ENCODE assay signal across 23 cellular contexts in genomic region chr5:173538654-173539053, GRCh38.
DNase-seq lines count a peak whose midpoint lies in the region; ATAC-seq and TF ChIP-seq lines count a peak whose summit lies in the region.
"Had no signal": no experiment of that assay in that cellular context is flagged by ENCODE, and none has a peak within 500 bp of the region (broad histone marks: within the 10 kb centered on the region; RNA-seq: fewer than 3 reads in every experiment).

No MANE protein-coding gene starts in this region.

- 100% methylated on average over 1 of the region's 1 CpG for WGBS in mesenchymal stem cell

- H3K79me2 ChIP-seq in MM.1S (ENCODE audit: low read length): no peaks in the 10 kb centered on the region

- H3K9ac ChIP-seq in MM.1S (ENCODE audit: low read length) (no peak overlapping the region), mesenchymal stem cell (ENCODE audit: low read length) (no peak overlapping the region)
- H3K9ac ChIP-seq: BLaER1, GM23248, KMS-11, SK-N-SH had no signal

- no peak overlapping the region for H3K4me3 ChIP-seq in right atrium auricular region
- H3K4me3 ChIP-seq in MM.1S (ENCODE audit: low read length): no peak overlapping the region
- no peak overlapping the region for H3K4me3 ChIP-seq in mesenchymal stem cell (ENCODE audit: insufficient read depth in 1 of 2, low read depth in 1 of 2, low read length in 2 of 2)
- no peak overlapping the region for H3K4me3 ChIP-seq in breast epithelium
- H3K4me3 ChIP-seq: BLaER1, GM23248, HAP-1 had no signal

- H3K79me1 ChIP-seq in mesenchymal stem cell (replicated peaks; ENCODE audit: low read length, poor library complexity, severe bottlenecking): no peaks in the 10 kb centered on the region

- no peaks in the 10 kb centered on the region for H3K9me3 ChIP-seq in right atrium auricular region
- no peaks in the 10 kb centered on the region for H3K9me3 ChIP-seq in MM.1S (replicated peaks; ENCODE audit: insufficient read depth, low read length)
- no peaks in the 10 kb centered on the region for H3K9me3 ChIP-seq in mesenchymal stem cell (ENCODE audit: control insufficient read depth, low read length)
- H3K9me3 ChIP-seq in breast epithelium: no peaks in the 10 kb centered on the region
- H3K9me3 ChIP-seq: BLaER1, HAP-1, SK-N-SH had no signal

- no peak for DNase-seq in right atrium auricular region (ENCODE audit: low spot score)
- DNase-seq in left ventricle myocardium superior: no peak
- DNase-seq in MM.1S: peak; percentile 27
- no peak for DNase-seq in mesenchymal stem cell
- no peak for DNase-seq in breast epithelium (ENCODE audit: low spot score in 2 of 2)
- DNase-seq in GM03348 (ENCODE audit: low spot score): no peak
- DNase-seq: Calu3; CD4-positive, alpha-beta memory T cell; DMS53; EL; GM23248; NCI-H1417; NCI-H187; NCI-H2107; NCI-H510A; NCI-H82; SHP77 treated with DMSO at 0.1 percent for 48 hours; SK-N-SH had no signal

- H2BK12ac ChIP-seq in mesenchymal stem cell (ENCODE audit: low read length in 2 of 2): no peak overlapping the region

- H3F3A ChIP-seq in MM.1S (ENCODE audit: insufficient read depth, low read length): no peaks in the 10 kb centered on the region

- H2BK15ac ChIP-seq in mesenchymal stem cell (ENCODE audit: low read depth, poor library complexity, severe bottlenecking): no peak overlapping the region

- H4K8ac ChIP-seq in mesenchymal stem cell (ENCODE audit: low read length): no peak overlapping the region

- H3K18ac ChIP-seq in mesenchymal stem cell (ENCODE audit: low read depth in 1 of 2, low read length in 2 of 2): no peak overlapping the region

- no peak overlapping the region for H3K4ac ChIP-seq in mesenchymal stem cell (ENCODE audit: low read depth in 1 of 2, low read length in 2 of 2)

- H2AFZ ChIP-seq in MM.1S (ENCODE audit: low read length) (no peak overlapping the region), mesenchymal stem cell (ENCODE audit: low read depth, low read length) (no peak overlapping the region)
- H2AFZ ChIP-seq: GM23248 had no signal

- H2BK5ac ChIP-seq in mesenchymal stem cell (ENCODE audit: low read depth, low read length, poor library complexity, severe bottlenecking): no peak overlapping the region

- H3K14ac ChIP-seq in mesenchymal stem cell (ENCODE audit: low read length in 2 of 2): no peak overlapping the region

- no peaks in the 10 kb centered on the region for H3K9me2 ChIP-seq in MM.1S (replicated peaks; ENCODE audit: insufficient read depth, low read length)
- H3K9me2 ChIP-seq: SK-N-SH had no signal

- peak overlapping the region; percentile 52 to 82 for H3K27ac ChIP-seq in right atrium auricular region
- peak overlapping the region; percentile 15; the same call in 1 of the 2 replicates for H3K27ac ChIP-seq in MM.1S (ENCODE audit: low read length)
- no peak overlapping the region for H3K27ac ChIP-seq in mesenchymal stem cell (ENCODE audit: low read length, poor library complexity, severe bottlenecking)
- H3K27ac ChIP-seq in breast epithelium: no peak overlapping the region
- H3K27ac ChIP-seq: BLaER1, GM23248, KMS-11 had no signal

- no peak overlapping the region for H4K91ac ChIP-seq in mesenchymal stem cell (ENCODE audit: low read length)

- no peak for TF ChIP-seq POLR2A in breast epithelium (IDR thresholded peaks at IDR 0.05)

- intact Hi-C loops in left ventricle myocardium superior (cut with micrococcal nuclease): no loop called here
- intact Hi-C loops in breast epithelium (cut with DNase I; ENCODE audit: low total_unique reads): loop anchor here (10.0 kb wide), 1 partner anchor 1954 kb away; no protein-coding TSS in a partner anchor

- no peak overlapping the region for H2BK120ac ChIP-seq in mesenchymal stem cell (ENCODE audit: low read depth, low read length)

- H3K4me1 ChIP-seq in right atrium auricular region (peaks cover 0 to 9% of the 10 kb centered on the region in 2 donors), MM.1S (ENCODE audit: low read length) (peaks cover 26% of the 10 kb centered on the region), mesenchymal stem cell (ENCODE audit: control insufficient read depth, insufficient read depth, low read depth, low read length) (peaks cover 2% of the 10 kb centered on the region), breast epithelium (no peaks in the 10 kb centered on the region)
- H3K4me1 ChIP-seq: BLaER1, HAP-1 had no signal

- TF ChIP-seq CTCF in right atrium auricular region (IDR thresholded peaks at IDR 0.05): no peak
- no peak for TF ChIP-seq CTCF in MM.1S (IDR thresholded peaks at IDR 0.05; ENCODE audit: low read length)
- TF ChIP-seq CTCF in breast epithelium (IDR thresholded peaks at IDR 0.05): no peak

- H3K27me3 ChIP-seq in right atrium auricular region (no peaks in the 10 kb centered on the region), MM.1S (replicated peaks; ENCODE audit: insufficient read depth, low read length) (no peaks in the 10 kb centered on the region), mesenchymal stem cell (ENCODE audit: control insufficient read depth in 1 of 2, insufficient read depth in 1 of 2, low read length in 2 of 2) (peaks cover 0 to 5% of the 10 kb centered on the region in 2 experiments), breast epithelium (no peaks in the 10 kb centered on the region)
- H3K27me3 ChIP-seq: BLaER1 had no signal

- H3K23ac ChIP-seq in mesenchymal stem cell (ENCODE audit: low read length in 2 of 2): no peak overlapping the region

- H3K36me3 ChIP-seq in right atrium auricular region (no peaks in the 10 kb centered on the region), MM.1S (replicated peaks; ENCODE audit: insufficient read depth, low read length) (no peaks in the 10 kb centered on the region), mesenchymal stem cell (ENCODE audit: control insufficient read depth in 1 of 2, insufficient read depth in 2 of 2, low read depth in 1 of 2, low read length in 2 of 2) (no peaks in the 10 kb centered on the region), breast epithelium (no peaks in the 10 kb centered on the region)
- H3K36me3 ChIP-seq: BLaER1, HAP-1 had no signal

- H4K20me1 ChIP-seq in MM.1S (ENCODE audit: insufficient read depth, low read length): no peaks in the 10 kb centered on the region
- H4K20me1 ChIP-seq: BLaER1 had no signal

- no peak overlapping the region for H2AK5ac ChIP-seq in mesenchymal stem cell (ENCODE audit: low read length, severe bottlenecking)

- ATAC-seq in left ventricle myocardium superior (no peak), GM21390 (IDR thresholded peaks at IDR 0.05; ENCODE audit: unreplicated experiment) (peak; percentile 73), HG03354 (IDR thresholded peaks at IDR 0.05; ENCODE audit: poor library complexity, severe bottlenecking, unreplicated experiment) (no peak)

- H3K4me2 ChIP-seq in MM.1S (ENCODE audit: low read depth, low read length): no peak overlapping the region
- H3K4me2 ChIP-seq in mesenchymal stem cell (ENCODE audit: low read length, poor library complexity, severe bottlenecking): no peak overlapping the region
- H3K4me2 ChIP-seq: BLaER1, KMS-11, SK-N-SH had no signal

Comparison
In these comparisons a context has a peak if more than half of its experiments do, and no peak if none do; other contexts are left out.
1. H3K27ac ChIP-seq: peak in right atrium auricular region (2 of 2) and MM.1S (single experiment); none in mesenchymal stem cell (single experiment) and breast epithelium (0 of 2).